ENCODE assay signal across 27 cellular contexts in genomic region chr10:2876032-2876431, GRCh38.
"Had no signal": no experiment of that assay in that cellular context is flagged by ENCODE, and none has a peak within 500 bp of the region (broad histone marks: within the 10 kb centered on the region; RNA-seq: fewer than 3 reads in every experiment).

No MANE protein-coding gene starts in this region.

- H3K4me3 Mint-ChIP-seq: dendritic cell treated with granulocyte-macrophage colony-stimulating factor and Interleukin-4, amounts not matched to agents 40 ng/mL and 50 ng/mL, for 4 days; effector memory CD8-positive, alpha-beta T cell; endodermal cell had no signal

- H3K36me3 ChIP-seq: colonic mucosa, esophagus muscularis mucosa, esophagus squamous epithelium, gastrocnemius medialis, gastroesophageal sphincter, heart left ventricle, heart right ventricle had no signal

- H3K27me3 ChIP-seq: colonic mucosa, foreskin keratinocyte, gastrocnemius medialis, hepatocyte had no signal

- ATAC-seq: effector memory CD8-positive, alpha-beta T cell; esophagus mucosa; foreskin keratinocyte; gastrocnemius medialis; gastroesophageal sphincter; heart left ventricle; heart right ventricle had no signal

- H3K79me2 ChIP-seq: hepatocyte had no signal

- H3K27ac ChIP-seq: colonic mucosa, coronary artery, dorsolateral prefrontal cortex, epithelial cell of prostate, esophagus muscularis mucosa, esophagus squamous epithelium, foreskin keratinocyte, gastrocnemius medialis, gastroesophageal sphincter, heart left ventricle, heart right ventricle, hepatocyte had no signal

- H3K4me1 Mint-ChIP-seq: endodermal cell had no signal

- H2AFZ ChIP-seq: hepatocyte had no signal

- DNase-seq: colonic mucosa; cortex of kidney; dermis blood vessel endothelial cell; dorsolateral prefrontal cortex; effector CD4-positive, alpha-beta T cell; effector CD8-positive, alpha-beta T cell; effector memory CD4-positive, alpha-beta T cell; effector memory CD8-positive, alpha-beta T cell; endodermal cell; erythroblast; esophagus squamous epithelium; foreskin fibroblast; foreskin keratinocyte; foreskin melanocyte; gastrocnemius medialis; glutamatergic neuron; head of caudate nucleus; heart left ventricle; heart right ventricle had no signal

- H3K4me2 ChIP-seq: hepatocyte had no signal

- H3K9me3 ChIP-seq: colonic mucosa, esophagus muscularis mucosa, esophagus squamous epithelium, gastrocnemius medialis, gastroesophageal sphincter, heart right ventricle had no signal

- H3K4me3 ChIP-seq: colonic mucosa, coronary artery, dorsolateral prefrontal cortex, esophagus muscularis mucosa, esophagus squamous epithelium, gastrocnemius medialis, gastroesophageal sphincter, heart left ventricle, heart right ventricle, hepatocyte had no signal

- H3K27ac Mint-ChIP-seq: dendritic cell treated with granulocyte-macrophage colony-stimulating factor and Interleukin-4, amounts not matched to agents 40 ng/mL and 50 ng/mL, for 4 days; effector memory CD8-positive, alpha-beta T cell; endodermal cell had no signal

- H3K4me1 ChIP-seq: colonic mucosa, esophagus muscularis mucosa, esophagus squamous epithelium, foreskin keratinocyte, gastrocnemius medialis, gastroesophageal sphincter, heart left ventricle, heart right ventricle had no signal

- H3K9me3 Mint-ChIP-seq: dendritic cell treated with granulocyte-macrophage colony-stimulating factor and Interleukin-4, amounts not matched to agents 40 ng/mL and 50 ng/mL, for 4 days; endodermal cell had no signal

- FAIRE-seq: endothelial cell of umbilical vein had no signal
